In the genomic region with DNA sequence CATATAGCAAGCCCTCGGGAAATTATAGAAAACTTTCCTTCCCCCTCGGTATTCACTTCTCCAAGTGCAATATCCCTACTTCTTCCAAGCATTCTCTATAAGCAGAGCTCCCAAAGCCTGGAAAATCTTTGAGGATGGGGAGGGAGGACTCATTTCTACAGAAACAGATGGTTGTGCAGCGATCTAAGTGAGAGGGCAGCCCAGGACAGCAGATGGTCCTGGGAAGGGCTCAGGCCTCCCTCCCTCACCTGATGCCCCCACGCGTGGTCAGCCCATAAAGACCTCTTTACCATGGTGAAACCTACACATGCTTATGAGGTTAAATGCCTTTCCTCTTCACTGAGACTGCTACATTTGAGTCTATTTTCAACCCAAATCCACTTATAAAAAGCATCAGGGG, we compare ENCODE assay signal across 26 cellular contexts.
"Had no signal": no experiment of that assay in that cellular context is flagged by ENCODE, and none has a peak within 500 bp of the region (broad histone marks: within the 10 kb centered on the region; RNA-seq: fewer than 3 reads in every experiment).

No MANE protein-coding gene starts in this region.

- H3K4me1 Mint-ChIP-seq: activated CD4-positive, alpha-beta T cell treated with anti-CD3 and anti-CD28 coated beads, Interleukin-2, amount 10 ng/mL, durations not matched to agents 7 days and 5 days; activated naive CD8-positive, alpha-beta T cell treated with anti-CD3 and anti-CD28 coated beads, Interleukin-2, amount 10 ng/mL, durations not matched to agents 7 days and 5 days; activated T-helper 17 cell treated with anti-CD3 and anti-CD28 coated beads, Interleukin-2, amount 50 U/mL, for 72 hours; central memory CD8-positive, alpha-beta T cell; T-helper 17 cell had no signal

- H3K27me3 Mint-ChIP-seq: activated CD4-positive, alpha-beta T cell treated with anti-CD3 and anti-CD28 coated beads, Interleukin-2, amount 10 ng/mL, durations not matched to agents 7 days and 5 days; activated CD8-positive, alpha-beta T cell treated with anti-CD3 and anti-CD28 coated beads for 36 hours; activated naive CD8-positive, alpha-beta T cell treated with anti-CD3 and anti-CD28 coated beads, Interleukin-2, amount 10 ng/mL, durations not matched to agents 7 days and 5 days; activated T-helper 17 cell treated with anti-CD3 and anti-CD28 coated beads, Interleukin-2, amount 50 U/mL, for 72 hours; brain; central memory CD8-positive, alpha-beta T cell had no signal

- ATAC-seq: activated CD8-positive, alpha-beta T cell treated with anti-CD3 and anti-CD28 coated beads for 36 hours; activated naive CD4-positive, alpha-beta T cell treated with anti-CD3 and anti-CD28 coated beads, Interleukin-2, amount 50 U/mL, for 72 hours; activated T-cell treated with anti-CD3 and anti-CD28 coated beads, Interleukin-2, amount 50 U/mL, for 4 hours; activated T-helper 17 cell treated with anti-CD3 and anti-CD28 coated beads, Interleukin-2, amount 50 U/mL, for 72 hours; gastroesophageal sphincter; heart right ventricle; T-helper 17 cell had no signal

- H3K27ac Mint-ChIP-seq: activated CD4-positive, alpha-beta T cell treated with anti-CD3 and anti-CD28 coated beads, Interleukin-2, amount 10 ng/mL, durations not matched to agents 7 days and 5 days; activated CD8-positive, alpha-beta T cell treated with anti-CD3 and anti-CD28 coated beads for 36 hours; activated naive CD4-positive, alpha-beta T cell treated with anti-CD3 and anti-CD28 coated beads for 36 hours; activated naive CD4-positive, alpha-beta T cell treated with anti-CD3 and anti-CD28 coated beads, Interleukin-2, amount 50 U/mL, for 72 hours; activated naive CD8-positive, alpha-beta T cell treated with anti-CD3 and anti-CD28 coated beads, Interleukin-2, amount 10 ng/mL, durations not matched to agents 7 days and 5 days; activated T-helper 17 cell treated with anti-CD3 and anti-CD28 coated beads, Interleukin-2, amount 50 U/mL, for 72 hours; T-helper 17 cell; T-helper 2 cell treated with Interferon-gamma antibody and Interleukin-4, amounts not matched to agents 5 μg/mL and 100 μg/mL, for 36 hours had no signal

- H3K4me3 Mint-ChIP-seq: activated CD4-positive, alpha-beta T cell treated with anti-CD3 and anti-CD28 coated beads, Interleukin-2, amount 10 ng/mL, durations not matched to agents 7 days and 5 days; activated CD8-positive, alpha-beta T cell treated with anti-CD3 and anti-CD28 coated beads for 36 hours; activated naive CD4-positive, alpha-beta T cell treated with anti-CD3 and anti-CD28 coated beads for 36 hours; activated naive CD8-positive, alpha-beta T cell treated with anti-CD3 and anti-CD28 coated beads, Interleukin-2, amount 10 ng/mL, durations not matched to agents 7 days and 5 days; activated T-cell treated with anti-CD3 and anti-CD28 coated beads, Interleukin-2, amount 50 U/mL, for 4 hours; activated T-helper 17 cell treated with anti-CD3 and anti-CD28 coated beads, Interleukin-2, amount 50 U/mL, for 72 hours; brain; central memory CD8-positive, alpha-beta T cell; T-helper 17 cell; T-helper 2 cell treated with Interferon-gamma antibody and Interleukin-4, amounts not matched to agents 5 μg/mL and 100 μg/mL, for 36 hours had no signal

- H3K36me3 Mint-ChIP-seq: activated naive CD4-positive, alpha-beta T cell treated with anti-CD3 and anti-CD28 coated beads, Interleukin-2, amount 50 U/mL, for 72 hours; activated naive CD8-positive, alpha-beta T cell treated with anti-CD3 and anti-CD28 coated beads, Interleukin-2, amount 10 ng/mL, durations not matched to agents 7 days and 5 days; brain had no signal

- DNase-seq: activated CD4-positive, alpha-beta T cell treated with anti-CD3 and anti-CD28 coated beads for 1 hour; activated CD4-positive, alpha-beta T cell treated with anti-CD3 and anti-CD28 coated beads for 4 hours; activated CD4-positive, alpha-beta T cell treated with anti-CD3 and anti-CD28 coated beads, Interleukin-2, amount 10 ng/mL, durations not matched to agents 7 days and 5 days; activated CD4-positive, alpha-beta T cell treated with anti-CD3 and anti-CD28 coated beads, Interleukin-2, amount 50 U/mL, for 4 hours; activated CD4-positive, CD25-positive, alpha-beta regulatory T cell; activated CD8-positive, alpha-beta memory T cell treated with anti-CD3 and anti-CD28 coated beads for 24 hours; activated CD8-positive, alpha-beta T cell treated with anti-CD3 and anti-CD28 coated beads for 36 hours; activated effector memory CD4-positive, alpha-beta T cell treated with Interleukin-2 at 50 U/mL for 16 hours; activated gamma-delta T cell treated with Interleukin-2 at 50 U/mL for 16 hours; activated naive CD4-positive, alpha-beta T cell treated with anti-CD3 and anti-CD28 coated beads for 36 hours; activated naive CD8-positive, alpha-beta T cell treated with anti-CD3 and anti-CD28 coated beads, Interleukin-2, amount 10 ng/mL, durations not matched to agents 7 days and 5 days; activated T-cell treated with anti-CD3 and anti-CD28 coated beads, Interleukin-2, amount 50 U/mL, for 4 hours; colonic mucosa; effector CD8-positive, alpha-beta T cell; esophagus squamous epithelium; foreskin melanocyte; heart right ventricle; T-helper 1 cell; T-helper 17 cell; T1000 had no signal

- H3K9me3 Mint-ChIP-seq: activated CD8-positive, alpha-beta T cell treated with anti-CD3 and anti-CD28 coated beads for 36 hours; activated naive CD4-positive, alpha-beta T cell treated with anti-CD3 and anti-CD28 coated beads for 36 hours; activated naive CD4-positive, alpha-beta T cell treated with anti-CD3 and anti-CD28 coated beads, Interleukin-2, amount 50 U/mL, for 72 hours; activated naive CD8-positive, alpha-beta T cell treated with anti-CD3 and anti-CD28 coated beads, Interleukin-2, amount 10 ng/mL, durations not matched to agents 7 days and 5 days; activated T-cell treated with anti-CD3 and anti-CD28 coated beads, Interleukin-2, amount 50 U/mL, for 4 hours; activated T-helper 17 cell treated with anti-CD3 and anti-CD28 coated beads, Interleukin-2, amount 50 U/mL, for 72 hours; central memory CD8-positive, alpha-beta T cell; T-helper 2 cell treated with Interferon-gamma antibody and Interleukin-4, amounts not matched to agents 5 μg/mL and 100 μg/mL, for 36 hours had no signal
